ENCODE assay signal across 8 cellular contexts in the genomic region with DNA sequence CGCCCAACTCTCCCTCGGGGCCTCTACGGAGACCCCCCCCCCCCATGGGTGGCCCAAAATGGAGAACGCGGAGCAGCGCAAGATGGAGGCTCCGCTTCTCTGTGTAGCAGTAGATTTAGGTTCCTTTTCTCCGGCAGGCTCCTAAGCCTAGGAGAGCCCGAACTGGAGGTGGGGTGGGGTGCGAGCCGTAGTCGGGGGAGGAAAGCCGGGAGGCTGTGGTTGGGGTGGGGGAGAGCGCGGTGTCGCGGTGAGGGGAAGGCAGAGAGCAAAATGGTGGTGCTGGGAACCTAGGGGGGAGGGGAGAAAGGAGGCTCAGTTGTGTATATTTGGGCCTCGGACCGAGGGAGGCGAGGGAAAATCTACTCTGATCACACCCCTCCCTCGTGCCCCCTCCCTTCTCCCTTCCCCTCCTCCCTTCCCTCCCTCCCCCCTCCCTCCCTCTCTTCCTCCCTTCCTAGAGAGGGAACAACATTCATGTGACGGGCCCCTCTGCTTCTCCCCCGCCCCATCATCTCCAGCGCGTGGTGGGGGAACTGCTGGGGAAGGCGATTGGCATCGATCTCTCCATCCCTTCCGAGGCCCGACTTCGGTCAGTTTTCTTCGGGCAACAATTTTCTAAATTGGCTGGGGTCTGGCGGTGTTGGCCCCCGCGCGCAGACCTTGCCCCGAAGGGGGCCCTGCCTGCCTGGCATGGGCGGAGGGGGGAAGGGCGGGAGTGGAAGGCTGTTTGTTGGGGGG.
DNase-seq lines count a peak whose midpoint lies in the region; ATAC-seq and TF ChIP-seq lines count a peak whose summit lies in the region.

Gene STAG2, plus strand, starts transcription at position 439 of the 738 bp plus-strand sequence. CDS start 60,922 bp downstream, outside the sequence.

- ATAC-seq in memory B cell (ENCODE audit: low read depth), result peak; percentile 12
- no peak for ATAC-seq in GM19328 (IDR thresholded peaks at IDR 0.05; ENCODE audit: unreplicated experiment)

- H3K9me3 Mint-ChIP-seq in memory B cell, result peaks cover 1% of the 10 kb centered on the region

- H4K20me1 ChIP-seq in OCI-LY3 (ENCODE audit: insufficient read depth, low read length), result peaks cover 33% of the 10 kb centered on the region

- H3K27ac Mint-ChIP-seq in memory B cell, result peak within 1 kb of the TSS; percentile 99

- TF ChIP-seq RAD21 in Ishikawa (IDR thresholded peaks at IDR 0.05; ENCODE audit: low read depth), result no peak

- H3K27ac ChIP-seq in OCI-LY3 (ENCODE audit: low read length), result peak within 1 kb of the TSS; percentile 98

- H3K9ac ChIP-seq in OCI-LY3 (ENCODE audit: low read length), result peak within 1 kb of the TSS; percentile 97
- H3K9ac ChIP-seq in endocrine pancreas (ENCODE audit: control insufficient read depth, insufficient read depth, low read length), result peak within 1 kb of the TSS; percentile 93

- no peak for TF ChIP-seq EP300 in Ishikawa (IDR thresholded peaks at IDR 0.05; ENCODE audit: borderline replicate concordance)

- H3K27me3 Mint-ChIP-seq in memory B cell, result no peaks in the 10 kb centered on the region

- H3K4me3 ChIP-seq in OCI-LY3 (ENCODE audit: low read length), result peak within 1 kb of the TSS; percentile 98
- peak within 1 kb of the TSS; percentile 80 for H3K4me3 ChIP-seq in endocrine pancreas (ENCODE audit: control insufficient read depth, insufficient read depth, low read length)

- H3K27me3 ChIP-seq in OCI-LY3 (ENCODE audit: low read depth, low read length) (no peaks in the 10 kb centered on the region), endocrine pancreas (ENCODE audit: control insufficient read depth, insufficient read depth, low read length) (no peaks in the 10 kb centered on the region)

- peak within 1 kb of the TSS; percentile 56 for H2AFZ ChIP-seq in OCI-LY3 (ENCODE audit: low read depth, low read length)

- DNase-seq in COR-L47 (lab: John Stamatoyannopoulos, UW), result peak; percentile 76
- DNase-seq in activated T-cell treated with anti-CD3 and anti-CD28 coated beads for 1 hour (ENCODE audit: low read depth), result peak; percentile 34
- DNase-seq in memory B cell (ENCODE audit: low spot score in 2 of 2), result peak; percentile 47 to 52
- peak in 2 of 3 donors; percentile 44 to 62 for DNase-seq in stimulated activated CD4-positive, alpha-beta T cell treated with anti-CD3 and anti-CD28 coated beads, TNF-alpha, amount 100 ng/mL, for 48 hours (ENCODE audit: low read depth in 3 of 3)

- TF ChIP-seq CTCF in OCI-LY3 (IDR thresholded peaks at IDR 0.05; ENCODE audit: low read depth, low read length), result no peak

- H3K36me3 ChIP-seq in OCI-LY3 (replicated peaks; ENCODE audit: low read depth, low read length) (no peaks in the 10 kb centered on the region), endocrine pancreas (ENCODE audit: control insufficient read depth, insufficient read depth, low read length) (no peaks in the 10 kb centered on the region)

- H3K4me1 ChIP-seq in OCI-LY3 (ENCODE audit: low read length) (peaks cover 17% of the 10 kb centered on the region), endocrine pancreas (ENCODE audit: control insufficient read depth, insufficient read depth, low read length) (peaks cover 7% of the 10 kb centered on the region)

- peak within 1 kb of the TSS; percentile 88 for H3K4me2 ChIP-seq in OCI-LY3 (ENCODE audit: low read length)

- H3K4me1 Mint-ChIP-seq in memory B cell, result peaks cover 8% of the 10 kb centered on the region

- peak within 1 kb of the TSS; percentile 99 for H3K4me3 Mint-ChIP-seq in memory B cell

- H3K9me3 ChIP-seq in OCI-LY3 (ENCODE audit: insufficient read depth, low read length), result no peaks in the 10 kb centered on the region
- H3K9me3 ChIP-seq in endocrine pancreas (ENCODE audit: control insufficient read depth, low read length), result no peaks in the 10 kb centered on the region

- peaks cover 65% of the 10 kb centered on the region for H3K79me2 ChIP-seq in OCI-LY3 (ENCODE audit: low read length)

- H3K36me3 Mint-ChIP-seq in memory B cell, result peaks cover 3% of the 10 kb centered on the region

TF ChIP-seq in Ishikawa, 13 proteins besides CTCF, POLR2A, EP300 and RAD21:
- TF ChIP-seq TAF1 (IDR thresholded peaks at IDR 0.05; ENCODE audit: low read depth) (peak; percentile 59), CEBPB (IDR thresholded peaks at IDR 0.05) (no peak), YY1 (IDR thresholded peaks at IDR 0.05; ENCODE audit: low read depth) (peak; percentile 83)
- TF ChIP-seq, protein P1, sequence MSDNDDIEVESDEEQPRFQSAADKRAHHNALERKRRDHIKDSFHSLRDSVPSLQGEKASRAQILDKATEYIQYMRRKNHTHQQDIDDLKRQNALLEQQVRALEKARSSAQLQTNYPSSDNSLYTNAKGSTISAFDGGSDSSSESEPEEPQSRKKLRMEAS (IDR thresholded peaks at IDR 0.05), result peak; percentile 50; the same call in 1 of the 2 replicates
